1 cellular context compared by ENCODE assay signal in the genomic region with DNA sequence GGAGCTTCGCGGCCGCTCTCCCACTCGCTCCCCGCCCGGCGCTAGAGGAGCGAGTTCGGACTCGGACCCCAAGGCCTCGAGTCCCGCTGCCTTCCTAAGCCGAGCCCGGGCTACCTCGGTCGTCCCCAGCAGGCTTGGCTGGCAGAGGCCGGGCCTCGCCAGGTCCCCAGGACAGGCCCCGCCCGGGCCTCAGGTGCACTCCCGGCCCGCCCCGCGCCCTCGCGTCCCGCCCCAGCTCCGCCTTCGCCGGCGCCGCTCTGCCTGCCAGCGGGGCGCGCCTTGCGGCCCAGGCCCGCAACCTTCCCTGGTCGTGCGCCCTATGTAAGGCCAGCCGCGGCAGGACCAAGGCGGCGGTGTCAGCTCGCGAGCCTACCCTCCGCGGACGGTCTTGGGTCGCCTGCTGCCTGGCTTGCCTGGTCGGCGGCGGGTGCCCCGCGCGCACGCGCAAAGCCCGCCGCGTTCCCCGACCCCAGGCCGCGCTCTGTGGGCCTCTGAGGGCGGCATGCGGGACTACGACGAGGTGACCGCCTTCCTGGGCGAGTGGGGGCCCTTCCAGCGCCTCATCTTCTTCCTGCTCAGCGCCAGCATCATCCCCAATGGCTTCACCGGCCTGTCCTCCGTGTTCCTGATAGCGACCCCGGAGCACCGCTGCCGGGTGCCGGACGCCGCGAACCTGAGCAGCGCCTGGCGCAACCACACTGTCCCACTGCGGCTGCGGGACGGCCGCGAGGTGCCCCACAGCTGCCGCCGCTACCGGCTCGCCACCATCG.
A peak's percentile ranks its signal among the peaks of the same experiment; 100 is the strongest.
TF ChIP-seq lines count a peak whose summit lies in the region.

A gene (plus strand): TSS at position 240 of the 770 bp plus-strand sequence. CDS start 263 bp downstream, at position 503.

TF ChIP-seq in WTC11, 78 proteins besides CTCF, POLR2A, EP300 and RAD21 (continued from another document):
- TF ChIP-seq, protein P1, sequence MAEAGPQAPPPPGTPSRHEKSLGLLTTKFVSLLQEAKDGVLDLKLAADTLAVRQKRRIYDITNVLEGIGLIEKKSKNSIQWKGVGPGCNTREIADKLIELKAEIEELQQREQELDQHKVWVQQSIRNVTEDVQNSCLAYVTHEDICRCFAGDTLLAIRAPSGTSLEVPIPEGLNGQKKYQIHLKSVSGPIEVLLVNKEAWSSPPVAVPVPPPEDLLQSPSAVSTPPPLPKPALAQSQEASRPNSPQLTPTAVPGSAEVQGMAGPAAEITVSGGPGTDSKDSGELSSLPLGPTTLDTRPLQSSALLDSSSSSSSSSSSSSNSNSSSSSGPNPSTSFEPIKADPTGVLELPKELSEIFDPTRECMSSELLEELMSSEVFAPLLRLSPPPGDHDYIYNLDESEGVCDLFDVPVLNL (CRISPR knock-in tag; IDR thresholded peaks at IDR 0.05; ENCODE audit: borderline replicate concordance, low read depth): peak; percentile 44; the same call in 1 of the 2 replicates
- TF ChIP-seq CBFB (CRISPR knock-in tag; IDR thresholded peaks at IDR 0.05; ENCODE audit: low read depth): peak; percentile 94
- no peak for TF ChIP-seq ZNF416 (CRISPR knock-in tag; IDR thresholded peaks at IDR 0.05)
- TF ChIP-seq FOXP1 (CRISPR knock-in tag; IDR thresholded peaks at IDR 0.05; ENCODE audit: borderline replicate concordance): peak; percentile 85; the same call in 1 of the 2 replicates
- no peak for TF ChIP-seq EMX1 (CRISPR knock-in tag; IDR thresholded peaks at IDR 0.05)
- TF ChIP-seq ZNF219 (CRISPR knock-in tag; IDR thresholded peaks at IDR 0.05; ENCODE audit: borderline replicate concordance): peak; percentile 21; the same call in 1 of the 2 replicates
- no peak; the same call in 1 of the 2 replicates for TF ChIP-seq ESRRA (CRISPR knock-in tag; IDR thresholded peaks at IDR 0.05; ENCODE audit: borderline replicate concordance)
- TF ChIP-seq NR2C2 (CRISPR knock-in tag; IDR thresholded peaks at IDR 0.05): 0 out of 2 replicates have a peak, but pooled peaks have one; percentile 14
- TF ChIP-seq, protein P2, sequence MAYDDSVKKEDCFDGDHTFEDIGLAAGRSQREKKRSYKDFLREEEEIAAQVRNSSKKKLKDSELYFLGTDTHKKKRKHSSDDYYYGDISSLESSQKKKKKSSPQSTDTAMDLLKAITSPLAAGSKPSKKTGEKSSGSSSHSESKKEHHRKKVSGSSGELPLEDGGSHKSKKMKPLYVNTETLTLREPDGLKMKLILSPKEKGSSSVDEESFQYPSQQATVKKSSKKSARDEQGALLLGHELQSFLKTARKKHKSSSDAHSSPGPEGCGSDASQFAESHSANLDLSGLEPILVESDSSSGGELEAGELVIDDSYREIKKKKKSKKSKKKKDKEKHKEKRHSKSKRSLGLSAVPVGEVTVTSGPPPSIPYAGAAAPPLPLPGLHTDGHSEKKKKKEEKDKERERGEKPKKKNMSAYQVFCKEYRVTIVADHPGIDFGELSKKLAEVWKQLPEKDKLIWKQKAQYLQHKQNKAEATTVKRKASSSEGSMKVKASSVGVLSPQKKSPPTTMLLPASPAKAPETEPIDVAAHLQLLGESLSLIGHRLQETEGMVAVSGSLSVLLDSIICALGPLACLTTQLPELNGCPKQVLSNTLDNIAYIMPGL (CRISPR knock-in tag; IDR thresholded peaks at IDR 0.05): peak; percentile 70; the same call in 1 of the 2 replicates
- TF ChIP-seq MYBL2 (CRISPR knock-in tag; IDR thresholded peaks at IDR 0.05): peak; percentile 85
- TF ChIP-seq TP53 (CRISPR knock-in tag; IDR thresholded peaks at IDR 0.05): no peak
